14 cellular contexts compared by ENCODE assay signal in the genomic region with DNA sequence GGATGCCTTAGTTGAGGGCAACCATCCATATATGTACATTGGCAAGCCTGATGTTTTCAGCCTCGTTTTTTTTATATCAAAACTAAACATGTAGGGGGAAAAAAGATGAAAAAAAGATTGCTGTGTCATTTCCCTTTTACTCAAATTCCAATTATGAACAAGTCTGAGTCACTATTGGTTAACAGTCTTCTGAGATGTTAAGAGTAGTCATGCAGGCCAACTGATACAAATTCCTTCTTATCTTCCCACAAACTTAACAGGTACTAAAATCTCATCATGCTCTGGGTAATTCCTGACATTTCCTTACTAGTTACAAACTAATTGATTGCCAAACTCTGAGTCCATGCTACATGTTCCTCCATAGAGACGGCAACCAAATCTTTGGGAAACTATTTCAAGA.
DNase-seq lines count a peak whose midpoint lies in the region; ATAC-seq and TF ChIP-seq lines count a peak whose summit lies in the region.
"Had no signal": no experiment of that assay in that cellular context is flagged by ENCODE, and none has a peak within 500 bp of the region (broad histone marks: within the 10 kb centered on the region; RNA-seq: fewer than 3 reads in every experiment).

No MANE protein-coding gene starts in this region.

- H3K4me3 ChIP-seq in choroid plexus epithelial cell (ENCODE audit: low read depth, low read length), result no peak overlapping the region

- intact Hi-C loops in cardiac septum (cut with DNase I), result no loop called here

- peak; percentile 11 for DNase-seq in AG20443 (ENCODE audit: low spot score)
- peak; percentile 73 for DNase-seq in NCI-H226
- DNase-seq in choroid plexus epithelial cell (ENCODE audit: low read depth), result peak; percentile 16
- DNase-seq in myocyte (ENCODE audit: low read depth), result peak; percentile 11
- DNase-seq in cardiac septum (ENCODE audit: low spot score), result no peak
- no peak for DNase-seq in CD1c-positive myeloid dendritic cell (ENCODE audit: extremely low spot score)
- DNase-seq: activated CD8-positive, alpha-beta T cell treated with anti-CD3 and anti-CD28 coated beads, Interleukin-2, amount 10 ng/mL, durations not matched to agents 7 days and 5 days; CD4-positive, alpha-beta T cell; foreskin melanocyte; NCI-H524 treated with DMSO at 0.1 percent for 48 hours; retina; SHP77 had no signal

- no peak for ATAC-seq in GM21825 (IDR thresholded peaks at IDR 0.05; ENCODE audit: unreplicated experiment)
- no peak for ATAC-seq in GM19324 (IDR thresholded peaks at IDR 0.05; ENCODE audit: low FRiP score, unreplicated experiment)
- ATAC-seq: activated CD8-positive, alpha-beta T cell treated with anti-CD3 and anti-CD28 coated beads, Interleukin-2, amount 10 ng/mL, durations not matched to agents 7 days and 5 days had no signal

- no peak for TF ChIP-seq CTCF in choroid plexus epithelial cell (conservative IDR thresholded peaks at IDR 0.05; ENCODE audit: low read depth, low read length)

Comparison
In these comparisons a context has a peak if more than half of its experiments do, and no peak if none do; other contexts are left out.
1. DNase-seq: peak in AG20443 (single experiment), NCI-H226 (single experiment), choroid plexus epithelial cell (single experiment) and myocyte (single experiment); none in cardiac septum (single experiment) and CD1c-positive myeloid dendritic cell (single experiment).